8 cellular contexts compared by ENCODE assay signal in genomic region chr22:19679476-19680099, GRCh38. TPM values are rescaled to one million over a fixed set of nuclear protein-coding genes. Genes with fewer than 3 reads are reported as not detected.
DNase-seq lines count a peak whose midpoint lies in the region; ATAC-seq and TF ChIP-seq lines count a peak whose summit lies in the region.
"Had no signal": no experiment of that assay in that cellular context is flagged by ENCODE, and none has a peak within 500 bp of the region (broad histone marks: within the 10 kb centered on the region; RNA-seq: fewer than 3 reads in every experiment).

No MANE protein-coding gene starts in this region.

- TF ChIP-seq CTCF in HFFc6 (IDR thresholded peaks at IDR 0.05) = peak; percentile 96
- TF ChIP-seq CTCF in epithelial cell of proximal tubule (conservative IDR thresholded peaks at IDR 0.05; ENCODE audit: low read depth, low read length) = peak; percentile 83
- peak in 1 of 3 donors; percentile 70 for TF ChIP-seq CTCF in omental fat pad (IDR thresholded peaks at IDR 0.05)

- H3K27me3 Mint-ChIP-seq in HFFc6 (ENCODE audit: insufficient read depth) = peaks cover 17% of the 10 kb centered on the region
- peaks cover 4% of the 10 kb centered on the region for H3K27me3 Mint-ChIP-seq in activated CD4-positive, alpha-beta memory T cell treated with anti-CD3 and anti-CD28 coated beads for 36 hours

- no peak for DNase-seq in HFFc6
- peak; percentile 45 for DNase-seq in activated CD4-positive, alpha-beta memory T cell treated with anti-CD3 and anti-CD28 coated beads for 36 hours
- DNase-seq in epithelial cell of proximal tubule (ENCODE audit: low read depth) = no peak
- peak; percentile 50 for DNase-seq in omental fat pad (ENCODE audit: low spot score)
- no peak for DNase-seq in GM19240 (ENCODE audit: insufficient read length, low spot score)
- DNase-seq in GDM1 (lab: John Stamatoyannopoulos, UW) = no peak
- no peak for DNase-seq in pons (ENCODE audit: low spot score)

- no peaks in the 10 kb centered on the region for H3K4me1 Mint-ChIP-seq in HFFc6 (ENCODE audit: low read depth)
- H3K4me1 Mint-ChIP-seq in activated CD4-positive, alpha-beta memory T cell treated with anti-CD3 and anti-CD28 coated beads for 36 hours (ENCODE audit: low read depth) = peaks cover 4% of the 10 kb centered on the region

- H3K4me3 ChIP-seq in epithelial cell of proximal tubule (ENCODE audit: low read depth, low read length) = no peak overlapping the region

- no peak for ATAC-seq in omental fat pad (ENCODE audit: low FRiP score)

- no peaks in the 10 kb centered on the region for H3K9me3 Mint-ChIP-seq in HFFc6
- H3K9me3 Mint-ChIP-seq in activated CD4-positive, alpha-beta memory T cell treated with anti-CD3 and anti-CD28 coated beads for 36 hours = no peaks in the 10 kb centered on the region

- intact Hi-C loops in activated CD4-positive, alpha-beta memory T cell treated with anti-CD3 and anti-CD28 coated beads for 36 hours (cut with micrococcal nuclease) = loop anchor here (2.0 kb wide), 1 partner anchor 39 kb away; no protein-coding TSS in a partner anchor

- POLR2A ChIA-PET in activated CD4-positive, alpha-beta memory T cell treated with anti-CD3 and anti-CD28 coated beads for 36 hours (lab: Charles Lee) = no interaction called here

- H3K4me3 Mint-ChIP-seq in HFFc6 = no peak overlapping the region
- H3K4me3 Mint-ChIP-seq in activated CD4-positive, alpha-beta memory T cell treated with anti-CD3 and anti-CD28 coated beads for 36 hours = no peak overlapping the region

- H3K27ac Mint-ChIP-seq in HFFc6 = no peak overlapping the region
- no peak overlapping the region for H3K27ac Mint-ChIP-seq in activated CD4-positive, alpha-beta memory T cell treated with anti-CD3 and anti-CD28 coated beads for 36 hours

- CTCF ChIA-PET in activated CD4-positive, alpha-beta memory T cell treated with anti-CD3 and anti-CD28 coated beads for 36 hours (lab: Charles Lee) = interaction anchor here (0.6 to 1.5 kb wide), 13 partner anchors 9 to 445 kb away, joined by 3 to 16 read pairs (median 3); partner anchors contain the start of gene CDC45

- H3K36me3 Mint-ChIP-seq in HFFc6 (ENCODE audit: low read depth) = no peaks in the 10 kb centered on the region
- no peaks in the 10 kb centered on the region for H3K36me3 Mint-ChIP-seq in activated CD4-positive, alpha-beta memory T cell treated with anti-CD3 and anti-CD28 coated beads for 36 hours

RNA-seq across cellular contexts. Expression of gene SEPTIN5, which starts 34.7 kb away (rescaled TPM):
- total RNA-seq in HFFc6 (2021; fragmentation: NEBNext Ultra II Directional; extraction: Animal tissue kit (Norgen Biotek cat#: 25700)) = 10 to 100 TPM in 2 of 6 experiments, 1 to 10 TPM in 4; 4.9 to 13.7 (median 6.5) TPM
- under 1 TPM; 0.41 to 0.43 TPM for total RNA-seq in activated CD4-positive, alpha-beta memory T cell treated with anti-CD3 and anti-CD28 coated beads for 36 hours
- total RNA-seq in epithelial cell of proximal tubule (3.7 and 3.9 TPM in 2 replicates), omental fat pad (10 to 100 TPM in 1 of 4 donors, 1 to 10 TPM in 3; 3.7 to 19.1 (median 5.9) TPM)
- total RNA-seq: T-helper 2 cell treated with Interferon-gamma antibody and Interleukin-4, amounts not matched to agents 100 ng/mL and 5 ng/mL, for 36 hours had no signal

RNA-seq across cellular contexts. Expression of gene GP1BB, which starts 43.8 kb away (rescaled TPM):
- total RNA-seq in HFFc6 (2021; fragmentation: NEBNext Ultra II Directional; extraction: Animal tissue kit (Norgen Biotek cat#: 25700)) = 1 to 10 TPM in 1 of 6 experiments, under 1 TPM in 2, not detected in 3; 0.27 to 1.1 (median 0.41) TPM
- total RNA-seq in activated CD4-positive, alpha-beta memory T cell treated with anti-CD3 and anti-CD28 coated beads for 36 hours = not detected
- total RNA-seq in epithelial cell of proximal tubule (0.81 TPM in 1 of 2 replicates, not detected in the other), omental fat pad (1 to 10 TPM in 2 of 4 donors, under 1 TPM in 2; 0.88 to 9.3 (median 1.4) TPM)
- total RNA-seq: T-helper 2 cell treated with Interferon-gamma antibody and Interleukin-4, amounts not matched to agents 100 ng/mL and 5 ng/mL, for 36 hours had no signal

Comparison
In these comparisons a context has a peak if more than half of its experiments do, and no peak if none do; other contexts are left out.
1. DNase-seq: peak in activated CD4-positive, alpha-beta memory T cell treated with anti-CD3 and anti-CD28 coated beads for 36 hours (single experiment) and omental fat pad (single experiment); none in HFFc6 (single experiment), epithelial cell of proximal tubule (single experiment), GM19240 (single experiment), GDM1 (single experiment) and pons (single experiment).